ENCODE assay signal across 24 cellular contexts in the genomic region with DNA sequence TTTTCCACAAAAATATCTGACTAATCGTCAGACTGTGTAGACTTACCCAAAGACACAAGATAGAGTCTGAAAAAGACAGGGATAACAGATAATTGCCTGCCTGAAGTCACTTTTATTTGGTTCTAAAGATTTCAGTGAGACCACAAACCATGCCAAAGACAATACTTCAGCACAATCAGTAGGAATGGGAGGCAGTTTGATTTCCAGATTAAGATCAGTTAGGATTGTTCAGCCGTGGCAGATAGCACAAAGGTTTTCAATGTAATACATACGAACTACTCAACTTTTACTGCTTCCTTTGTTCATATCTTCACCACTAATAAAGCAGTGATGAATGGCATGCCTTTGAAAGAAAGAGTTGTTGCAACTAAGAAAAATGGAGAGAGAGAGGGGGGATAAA.
DNase-seq lines count a peak whose midpoint lies in the region; ATAC-seq, FAIRE-seq and TF ChIP-seq lines count a peak whose summit lies in the region.
"Had no signal": no experiment of that assay in that cellular context is flagged by ENCODE, and none has a peak within 500 bp of the region (broad histone marks: within the 10 kb centered on the region; RNA-seq: fewer than 3 reads in every experiment).

No MANE protein-coding gene starts in this region.

- no peak overlapping the region for H3K27ac Mint-ChIP-seq in CD4-positive, alpha-beta memory T cell
- H3K27ac Mint-ChIP-seq in effector memory CD8-positive, alpha-beta T cell, result no peak overlapping the region
- H3K27ac Mint-ChIP-seq: IgD-negative memory B cell, T-cell had no signal

- H3K27me3 ChIP-seq in H1 (replicated peaks in 1 of 4; ENCODE audit: control insufficient read depth in 3 of 4, extremely low read depth in 1 of 4, insufficient read depth in 3 of 4, low read length in 3 of 4), result no peaks in the 10 kb centered on the region
- H3K27me3 ChIP-seq in CD4-positive, alpha-beta memory T cell (ENCODE audit: insufficient read depth, low read length), result no peaks in the 10 kb centered on the region
- H3K27me3 ChIP-seq: MG63 had no signal

- H2BK5ac ChIP-seq in H1 (ENCODE audit: low read depth, low read length), result no peak overlapping the region

- peak; percentile 13 for DNase-seq in EH (ENCODE audit: low read depth)
- peak; percentile 12 for DNase-seq in KBM-7
- no peak for DNase-seq in H1 (ENCODE audit: low read depth in 1 of 2, low spot score in 2 of 2)
- DNase-seq in sciatic nerve (ENCODE audit: low spot score), result no peak
- DNase-seq in activated CD4-positive, alpha-beta T cell treated with anti-CD3 and anti-CD28 coated beads, Interleukin-2, amount 50 U/mL, for 48 hours, result no peak
- DNase-seq in CD4-positive, alpha-beta memory T cell, result no peak
- DNase-seq in occipital lobe (lab: John Stamatoyannopoulos, UW), result no peak
- DNase-seq in effector memory CD8-positive, alpha-beta T cell, result no peak
- DNase-seq: DMS53, H7, Kasumi-1, MG63, NCI-H1417 treated with DMSO at 0.1 percent for 48 hours, NCI-H187 treated with DMSO at 0.1 percent for 48 hours, NCI-H2107, NCI-H2227 treated with DMSO at 0.1 percent for 48 hours, NCI-H510A treated with DMSO at 0.1 percent for 48 hours, NCI-H748 treated with DMSO at 0.1 percent for 48 hours, SIG-M5, T-cell had no signal

- H4K20me1 ChIP-seq in H1 (replicated peaks in 1 of 2; ENCODE audit: control insufficient read depth in 1 of 2, insufficient read depth in 2 of 2, low read length in 2 of 2), result no peaks in the 10 kb centered on the region

- no peak overlapping the region for H3K4ac ChIP-seq in H1 (replicated peaks; ENCODE audit: insufficient read length, low read depth, low read length)

- no peaks in the 10 kb centered on the region for H3K27me3 Mint-ChIP-seq in CD4-positive, alpha-beta memory T cell
- H3K27me3 Mint-ChIP-seq in effector memory CD8-positive, alpha-beta T cell, result no peaks in the 10 kb centered on the region
- H3K27me3 Mint-ChIP-seq: IgD-negative memory B cell, T-cell had no signal

- H3K4me1 Mint-ChIP-seq in CD4-positive, alpha-beta memory T cell, result no peaks in the 10 kb centered on the region
- H3K4me1 Mint-ChIP-seq in effector memory CD8-positive, alpha-beta T cell (ENCODE audit: low read depth in 2 of 2), result no peaks in the 10 kb centered on the region
- H3K4me1 Mint-ChIP-seq: IgD-negative memory B cell, T-cell had no signal

- no peak overlapping the region for H3K4me2 ChIP-seq in H1 (ENCODE audit: insufficient read depth in 1 of 2, low read depth in 2 of 2, low read length in 2 of 2)

- no peak overlapping the region for H4K5ac ChIP-seq in H1 (ENCODE audit: insufficient read length, low read depth, low read length)

- no peak overlapping the region for H2BK120ac ChIP-seq in H1 (replicated peaks; ENCODE audit: low read depth, low read length)

- TF ChIP-seq CTCF in H1 (IDR thresholded peaks at IDR 0.05; ENCODE audit: control extremely low read depth in 1 of 3, insufficient read depth in 1 of 3, low read depth in 1 of 3, low read length in 3 of 3), result no peak

- H2BK20ac ChIP-seq in H1 (ENCODE audit: low read length), result no peak overlapping the region

- H3K27ac ChIP-seq in H1 (ENCODE audit: low read depth, low read length), result no peak overlapping the region
- no peak overlapping the region for H3K27ac ChIP-seq in CD4-positive, alpha-beta memory T cell (ENCODE audit: low read depth, low read length)
- H3K27ac ChIP-seq: C4-2B had no signal

- no peaks in the 10 kb centered on the region for H3K23me2 ChIP-seq in H1 (ENCODE audit: low read depth, low read length)

- H3K56ac ChIP-seq in H1 (replicated peaks; ENCODE audit: insufficient read length, low read depth, low read length), result no peak overlapping the region

- CTCF ChIA-PET in H1 (lab: Charles Lee; ENCODE audit: partially characterized antibody), result no interaction called here
- CTCF ChIA-PET in CD4-positive, alpha-beta memory T cell (lab: Charles Lee; ENCODE audit: partially characterized antibody), result no interaction called here

- H2BK15ac ChIP-seq in H1 (ENCODE audit: low read length), result no peak overlapping the region

- no peak for FAIRE-seq in H1 (lab: Jason Lieb, UNC)
- FAIRE-seq: A204.1, D721Med had no signal

- peak; percentile 74 for ATAC-seq in sciatic nerve
- ATAC-seq in effector memory CD8-positive, alpha-beta T cell (replicated peaks), result no peak
- ATAC-seq: T-cell had no signal

- H3K36me3 ChIP-seq in H1 (ENCODE audit: control insufficient read depth in 2 of 4, insufficient read depth in 4 of 4, low read length in 3 of 4), result no peaks in the 10 kb centered on the region
- no peaks in the 10 kb centered on the region for H3K36me3 ChIP-seq in CD4-positive, alpha-beta memory T cell (ENCODE audit: insufficient read depth, low read length)
- H3K36me3 ChIP-seq: MG63 had no signal

- POLR2A ChIA-PET in H1 (lab: Charles Lee; ENCODE audit: partially characterized antibody), result no interaction called here
- POLR2A ChIA-PET in CD4-positive, alpha-beta memory T cell (lab: Charles Lee; ENCODE audit: partially characterized antibody), result no interaction called here

- no peaks in the 10 kb centered on the region for H3K79me1 ChIP-seq in H1 (ENCODE audit: low read depth, low read length)

- no peak for TF ChIP-seq POLR2A in H1 (IDR thresholded peaks at IDR 0.05; ENCODE audit: control extremely low read depth in 1 of 2, low read depth in 2 of 2, low read length in 2 of 2)

- H3K9ac ChIP-seq in H1 (replicated peaks in 1 of 4; ENCODE audit: extremely low read depth in 1 of 4, low read depth in 3 of 4, low read length in 3 of 4), result no peak overlapping the region

- H2AFZ ChIP-seq in H1 (ENCODE audit: low read length), result peak overlapping the region; percentile 59; the same call in 1 of the 2 replicates

- in situ Hi-C loops in KBM-7 (cut with MboI; ENCODE audit: low pct_unique_long_range_greater_than_20kb, low sequenced_read_pairs), result no loop called here

- H3K36me3 Mint-ChIP-seq in CD4-positive, alpha-beta memory T cell, result no peaks in the 10 kb centered on the region
- no peaks in the 10 kb centered on the region for H3K36me3 Mint-ChIP-seq in effector memory CD8-positive, alpha-beta T cell (ENCODE audit: insufficient read depth)
- H3K36me3 Mint-ChIP-seq: IgD-negative memory B cell, T-cell had no signal

- TF ChIP-seq RAD21 in H1 (IDR thresholded peaks at IDR 0.05 in 1 of 2, conservative IDR thresholded peaks at IDR 0.05 in 1 of 2; ENCODE audit: low read depth in 2 of 2, low read length in 2 of 2), result no peak

- no peak overlapping the region for H4K91ac ChIP-seq in H1 (replicated peaks; ENCODE audit: insufficient read length, low read length)

- TF ChIP-seq EP300 in H1 (IDR thresholded peaks at IDR 0.05; ENCODE audit: borderline replicate concordance in 1 of 2, low read depth in 2 of 2, low read length in 2 of 2), result no peak

- H3K4me1 ChIP-seq in H1 (replicated peaks in 1 of 4; ENCODE audit: control insufficient read depth in 3 of 4, insufficient read depth in 4 of 4, low read length in 3 of 4), result peaks cover 0 to 4% (median 1%) of the 10 kb centered on the region in 4 experiments; a peak in 1 of 7 replicates
- H3K4me1 ChIP-seq in CD4-positive, alpha-beta memory T cell (ENCODE audit: insufficient read depth, low read length), result no peaks in the 10 kb centered on the region

- H3K4me3 ChIP-seq in H1 (ENCODE audit: extremely low read depth in 1 of 4, insufficient read depth in 2 of 4, low read depth in 3 of 4, low read length in 4 of 4), result no peak overlapping the region
- no peak overlapping the region for H3K4me3 ChIP-seq in CD4-positive, alpha-beta memory T cell (ENCODE audit: low read length in 2 of 2)
- H3K4me3 ChIP-seq: MG63 had no signal

- no peak overlapping the region for H4K8ac ChIP-seq in H1 (ENCODE audit: extremely low read depth, insufficient read depth, low read length)

- H3K14ac ChIP-seq in H1 (ENCODE audit: insufficient read length), result no peak overlapping the region

- no peaks in the 10 kb centered on the region for H3K79me2 ChIP-seq in H1 (ENCODE audit: control insufficient read depth in 1 of 2, insufficient read depth in 2 of 2, low read length in 2 of 2)

- WGBS in H1 (ENCODE audit: extremely low coverage in 1 of 2, insufficient coverage in 1 of 2, insufficient read length in 1 of 2, insufficient replicate concordance in 2 of 2, low coverage in 1 of 2, low lambda C conversion rate in 2 of 2, missing lambda C conversion rate in 1 of 2), 2 experiments, result 82% methylated on average over 3 of the region's 3 CpGs; no CpG with 5 or more reads in 1 of the 2 experiments

- H3K9me3 Mint-ChIP-seq in CD4-positive, alpha-beta memory T cell, result peaks cover 0 to 20% (median 11%) of the 10 kb centered on the region in 8 donors
- H3K9me3 Mint-ChIP-seq in effector memory CD8-positive, alpha-beta T cell, result peaks cover 3 to 10% of the 10 kb centered on the region in 2 donors

- H2AK5ac ChIP-seq in H1 (ENCODE audit: low read depth, low read length), result no peak overlapping the region

- no peak overlapping the region for H3K4me3 Mint-ChIP-seq in CD4-positive, alpha-beta memory T cell
- H3K4me3 Mint-ChIP-seq in effector memory CD8-positive, alpha-beta T cell, result no peak overlapping the region
- H3K4me3 Mint-ChIP-seq: IgD-negative memory B cell, T-cell had no signal

- no peak overlapping the region for H2BK12ac ChIP-seq in H1 (ENCODE audit: low read depth, low read length)

- H3K9me3 ChIP-seq in H1 (ENCODE audit: insufficient read depth in 2 of 2, low read depth in 1 of 2, low read length in 1 of 2), result no peaks in the 10 kb centered on the region
- H3K9me3 ChIP-seq in CD4-positive, alpha-beta memory T cell (ENCODE audit: control insufficient read depth in 1 of 2, low read length in 2 of 2), result no peaks in the 10 kb centered on the region
- H3K9me3 ChIP-seq: MG63 had no signal

- intact Hi-C loops in sciatic nerve (cut with DNase I), result no loop called here
- intact Hi-C loops in CD4-positive, alpha-beta memory T cell (cut with micrococcal nuclease), result no loop called here

- H3K18ac ChIP-seq in H1 (ENCODE audit: extremely low read depth, low read length), result no peak overlapping the region

- H3K23ac ChIP-seq in H1 (ENCODE audit: insufficient read length), result no peak overlapping the region

TF ChIP-seq in H1, 55 proteins besides CTCF, POLR2A, EP300 and RAD21:
- TF ChIP-seq CHD2 (IDR thresholded peaks at IDR 0.05; ENCODE audit: low read length) (no peak), SP1 (IDR thresholded peaks at IDR 0.05; ENCODE audit: low read depth, low read length) (no peak)

Comparison
In these comparisons a context has a peak if more than half of its experiments do, and no peak if none do; other contexts are left out.
1. DNase-seq: peak in EH (single experiment) and KBM-7 (single experiment); none in H1 (0 of 2), sciatic nerve (single experiment), activated CD4-positive, alpha-beta T cell treated with anti-CD3 and anti-CD28 coated beads, Interleukin-2, amount 50 U/mL, for 48 hours (0 of 2), CD4-positive, alpha-beta memory T cell (0 of 5), occipital lobe (single experiment) and effector memory CD8-positive, alpha-beta T cell (0 of 3).